ENCODE assay signal across 14 cellular contexts in genomic region chr11:66840317-66841091, GRCh38. TPM values are rescaled to one million over a fixed set of nuclear protein-coding genes. Genes with fewer than 3 reads are reported as not detected.
DNase-seq lines count a peak whose midpoint lies in the region; ATAC-seq, FAIRE-seq and TF ChIP-seq lines count a peak whose summit lies in the region.
"Had no signal": no experiment of that assay in that cellular context is flagged by ENCODE, and none has a peak within 500 bp of the region (broad histone marks: within the 10 kb centered on the region; RNA-seq: fewer than 3 reads in every experiment).

No MANE protein-coding gene starts in this region.

- H3K4me2 ChIP-seq in OCI-LY7 (ENCODE audit: low read length) (peak overlapping the region; percentile 93), K562 (ENCODE audit: insufficient read depth, low read length) (peak overlapping the region; percentile 3; the same call in 1 of the 2 replicates)

- H3K27ac ChIP-seq in OCI-LY7 (ENCODE audit: low read depth, low read length, poor library complexity, severe bottlenecking) = peak overlapping the region; percentile 7
- H3K27ac ChIP-seq in K562 (ENCODE audit: extremely low read depth, low read depth, low read length) = peak overlapping the region; percentile 10
- H3K27ac ChIP-seq in upper lobe of right lung = no peak overlapping the region
- H3K27ac ChIP-seq: foreskin keratinocyte had no signal

- ATAC-seq in K562 (0 out of 3 replicates have a peak, but pooled peaks have one; percentile 1), upper lobe of right lung (no peak)
- ATAC-seq: foreskin keratinocyte had no signal

- no peak; the same call in 1 of the 2 replicates for TF ChIP-seq POLR2A in K562 (conservative IDR thresholded peaks at IDR 0.05)

- H3K4me1 ChIP-seq in OCI-LY7 (ENCODE audit: insufficient read depth, low read length, poor library complexity, severe bottlenecking) (peaks cover 48% of the 10 kb centered on the region), K562 (replicated peaks in 1 of 2; ENCODE audit: control insufficient read depth in 2 of 2, insufficient read depth in 2 of 2, low read length in 2 of 2) (peaks cover 52 to 61% of the 10 kb centered on the region in 2 experiments), upper lobe of right lung (peaks cover 21% of the 10 kb centered on the region), Caco-2 (peaks cover 6% of the 10 kb centered on the region)

- CTCF ChIA-PET in OCI-LY7 (lab: Charles Lee; ENCODE audit: unreplicated experiment) (no interaction called here), K562 (lab: Yijun Ruan, JAX; ENCODE audit: low intra/inter-chr PET ratio) (no interaction called here), Caco-2 (lab: Charles Lee) (no interaction called here)

- no peaks in the 10 kb centered on the region for H3K9me2 ChIP-seq in OCI-LY7 (ENCODE audit: insufficient read depth, low read length)

- H3K27ac Mint-ChIP-seq in T-helper 2 cell treated with Interferon-gamma antibody and Interleukin-4, amounts not matched to agents 5 μg/mL and 100 μg/mL, for 36 hours = peak overlapping the region; percentile 59
- H3K27ac Mint-ChIP-seq in neural crest cell (ENCODE audit: unreplicated experiment) (no peak overlapping the region), Caco-2 (ENCODE audit: unreplicated experiment) (no peak overlapping the region)

- peaks cover 41% of the 10 kb centered on the region for H3K4me1 Mint-ChIP-seq in T-helper 2 cell treated with Interferon-gamma antibody and Interleukin-4, amounts not matched to agents 5 μg/mL and 100 μg/mL, for 36 hours (ENCODE audit: low read depth)
- H3K4me1 Mint-ChIP-seq in neural crest cell (peaks cover 15% of the 10 kb centered on the region), Caco-2 (ENCODE audit: low read depth, unreplicated experiment) (peaks cover 13% of the 10 kb centered on the region)

- H4K20me1 ChIP-seq in OCI-LY7 (ENCODE audit: insufficient read depth, low read length) (peaks cover 7% of the 10 kb centered on the region), K562 (replicated peaks; ENCODE audit: control insufficient read depth, insufficient read depth, low read length) (no peaks in the 10 kb centered on the region)

- TF ChIP-seq RAD21 in K562 (CRISPR knock-in tag; conservative IDR thresholded peaks at IDR 0.05 in 1 of 2, IDR thresholded peaks at IDR 0.05 in 1 of 2) = no peak; a peak in 1 of 4 replicates

- DNase-seq in T-helper 2 cell treated with Interferon-gamma antibody and Interleukin-4, amounts not matched to agents 5 μg/mL and 100 μg/mL, for 36 hours (ENCODE audit: low spot score) = no peak
- DNase-seq in T-helper 2 cell (no peak), OCI-LY7 (ENCODE audit: low spot score) (no peak), K562 (ENCODE audit: extremely low read depth in 1 of 4, low spot score in 3 of 4) (peak in 2 of 4 experiments; percentile 5 to 47), neural crest cell (ENCODE audit: low read depth, low spot score) (no peak), upper lobe of right lung (no peak), Caco-2 (no peak)
- DNase-seq in activated CD4-positive, CD25-positive, alpha-beta regulatory T cell (lab: John Stamatoyannopoulos, UW) = no peak
- DNase-seq: foreskin keratinocyte, islet precursor cell, MG63, NCI-H2171 treated with DMSO at 0.1 percent for 48 hours, spleen had no signal

- H3K27me3 ChIP-seq in K562 (ENCODE audit: control insufficient read depth in 2 of 2, insufficient read depth in 2 of 2, low read length in 2 of 2) (no peaks in the 10 kb centered on the region), upper lobe of right lung (no peaks in the 10 kb centered on the region), Caco-2 (replicated peaks; ENCODE audit: control insufficient read depth, insufficient read depth, low read length) (no peaks in the 10 kb centered on the region)
- H3K27me3 ChIP-seq: foreskin keratinocyte, MG63, spleen had no signal

- H3K27me3 Mint-ChIP-seq in T-helper 2 cell treated with Interferon-gamma antibody and Interleukin-4, amounts not matched to agents 5 μg/mL and 100 μg/mL, for 36 hours (ENCODE audit: low read depth) = no peaks in the 10 kb centered on the region
- H3K27me3 Mint-ChIP-seq in neural crest cell (ENCODE audit: low read depth) (no peaks in the 10 kb centered on the region), Caco-2 (ENCODE audit: insufficient read depth, unreplicated experiment) (no peaks in the 10 kb centered on the region)

- FAIRE-seq in K562 (lab: Jason Lieb, UNC) = no peak
- FAIRE-seq: A204.1 had no signal

- H3K9me3 Mint-ChIP-seq in T-helper 2 cell treated with Interferon-gamma antibody and Interleukin-4, amounts not matched to agents 5 μg/mL and 100 μg/mL, for 36 hours = no peaks in the 10 kb centered on the region
- H3K9me3 Mint-ChIP-seq in neural crest cell (no peaks in the 10 kb centered on the region), Caco-2 (ENCODE audit: unreplicated experiment) (no peaks in the 10 kb centered on the region)

- H3K79me2 ChIP-seq in OCI-LY7 (ENCODE audit: insufficient read depth, low read depth, low read length) (peaks cover 46% of the 10 kb centered on the region), K562 (ENCODE audit: control insufficient read depth, insufficient read depth, low read length) (peaks cover 47% of the 10 kb centered on the region)

- intact Hi-C loops in OCI-LY7 (cut with micrococcal nuclease; ENCODE audit: unreplicated experiment) = loop anchor here (5.0 kb wide), 1 partner anchor 358 kb away; the partner anchor contains the start of gene DPP3
- intact Hi-C loops in K562 (cut with micrococcal nuclease) = loop anchor here (5.0 kb wide), 1 partner anchor 137 kb away; the partner anchor contains the start of gene C11orf86
- intact Hi-C loops in upper lobe of right lung (cut with DNase I) = no loop called here
- intact Hi-C loops in Caco-2 (cut with micrococcal nuclease; ENCODE audit: unreplicated experiment) = no loop called here

- H3K36me3 Mint-ChIP-seq in T-helper 2 cell treated with Interferon-gamma antibody and Interleukin-4, amounts not matched to agents 5 μg/mL and 100 μg/mL, for 36 hours (ENCODE audit: low read depth) = peaks cover 33% of the 10 kb centered on the region
- H3K36me3 Mint-ChIP-seq in neural crest cell (ENCODE audit: low read depth) (no peaks in the 10 kb centered on the region), Caco-2 (ENCODE audit: insufficient read depth, unreplicated experiment) (peaks cover 53% of the 10 kb centered on the region)

- in situ Hi-C loops in K562 (cut with MboI) = no loop called here

- H3K36me3 ChIP-seq in OCI-LY7 (ENCODE audit: insufficient read depth, low read length) = peaks cover 56% of the 10 kb centered on the region; the same call in 1 of the 2 replicates
- H3K36me3 ChIP-seq in K562 (ENCODE audit: control insufficient read depth, insufficient read depth, low read length) = peaks cover 30% of the 10 kb centered on the region; the same call in 2 of the 3 replicates
- peaks cover 16% of the 10 kb centered on the region for H3K36me3 ChIP-seq in upper lobe of right lung
- H3K36me3 ChIP-seq in Caco-2 (ENCODE audit: control insufficient read depth, insufficient read depth, low read length) = peaks cover 9% of the 10 kb centered on the region; the same call in 1 of the 2 replicates

- TF ChIP-seq EP300 in K562 (IDR thresholded peaks at IDR 0.05; ENCODE audit: low read length) = peak; percentile 15; the same call in 1 of the 2 replicates

- H3K9ac ChIP-seq in K562 (ENCODE audit: insufficient read depth in 1 of 2, low read depth in 2 of 2, low read length in 2 of 2) = peak overlapping the region; percentile 46 to 78; a peak in 3 of 4 replicates

- BruUV-seq in OCI-LY7 (replicated peaks; lab: Mats Ljungman, UMichigan) (no TSS peak), K562 (replicated peaks; lab: Mats Ljungman, UMichigan) (no TSS peak), Caco-2 (replicated peaks; lab: Mats Ljungman, UMichigan) (no TSS peak)

- H3K9me3 ChIP-seq in OCI-LY7 (ENCODE audit: low read length) = no peaks in the 10 kb centered on the region
- H3K9me3 ChIP-seq in K562 (replicated peaks; ENCODE audit: control insufficient read depth, insufficient read depth, low read depth, low read length) = no peaks in the 10 kb centered on the region
- H3K9me3 ChIP-seq in upper lobe of right lung = no peaks in the 10 kb centered on the region
- H3K9me3 ChIP-seq in Caco-2 = no peaks in the 10 kb centered on the region
- H3K9me3 ChIP-seq: MG63, spleen had no signal

- 23% methylated on average over 4 of the region's 4 CpGs for WGBS in K562 (ENCODE audit: insufficient coverage, low coverage, missing lambda C conversion rate)

- H3K4me3 ChIP-seq in OCI-LY7 (ENCODE audit: low read depth, low read length, poor library complexity, severe bottlenecking) (no peak overlapping the region), K562 (no peak overlapping the region), upper lobe of right lung (no peak overlapping the region), Caco-2 (ENCODE audit: low read depth, low read length) (no peak overlapping the region)
- H3K4me3 ChIP-seq: MG63 had no signal

- H2AFZ ChIP-seq in OCI-LY7 (ENCODE audit: low read length) (no peak overlapping the region), K562 (ENCODE audit: low read depth, low read length) (no peak overlapping the region)

- POLR2A ChIA-PET in OCI-LY7 (lab: Charles Lee) = interaction anchor here (0.7 kb wide), 2 partner anchors 10 to 328 kb away, joined by 4 to 8 read pairs; no protein-coding TSS in a partner anchor
- POLR2A ChIA-PET in K562 (lab: Yijun Ruan, JAX) = interaction anchor here (0.6 to 2.1 kb wide), 6 partner anchors 10 to 308 kb away, joined by 3 to 6 read pairs (median 3); partner anchors contain the start of gene RBM4B
- POLR2A ChIA-PET in Caco-2 (lab: Charles Lee) = no interaction called here

- no peak for TF ChIP-seq CTCF in OCI-LY7 (conservative IDR thresholded peaks at IDR 0.05; ENCODE audit: low read length)
- no peak for TF ChIP-seq CTCF in K562 (IDR thresholded peaks at IDR 0.05 in 2 of 3, conservative IDR thresholded peaks at IDR 0.05 in 1 of 3; ENCODE audit: insufficient read depth in 2 of 3, low read depth in 1 of 3, low read length in 3 of 3)
- no peak for TF ChIP-seq CTCF in neural crest cell (conservative IDR thresholded peaks at IDR 0.05)
- TF ChIP-seq CTCF in upper lobe of right lung (IDR thresholded peaks at IDR 0.05) = no peak
- TF ChIP-seq CTCF in Caco-2 (IDR thresholded peaks at IDR 0.05; ENCODE audit: insufficient read depth in 1 of 2, low read depth in 1 of 2, low read length in 1 of 2, severe bottlenecking in 1 of 2, unreplicated experiment in 1 of 2) = no peak

- H3K4me3 Mint-ChIP-seq in T-helper 2 cell treated with Interferon-gamma antibody and Interleukin-4, amounts not matched to agents 5 μg/mL and 100 μg/mL, for 36 hours = peak overlapping the region; percentile 90
- peak overlapping the region; percentile 10 for H3K4me3 Mint-ChIP-seq in neural crest cell
- H3K4me3 Mint-ChIP-seq in Caco-2 (ENCODE audit: unreplicated experiment) = no peak overlapping the region

- H3K9me1 ChIP-seq in K562 (ENCODE audit: control insufficient read depth, insufficient read depth, low read length) = no peaks in the 10 kb centered on the region

RNA-seq across cellular contexts. Expression of gene RCE1, which starts 2.7 kb away (rescaled TPM):
- total RNA-seq in OCI-LY7 (2014; rRNA removed; shearing (Covaris generic)) = 45.3 and 62.9 TPM in 2 replicates
- 31.6 and 34.9 TPM in 2 replicates for total RNA-seq in OCI-LY7 (2022)
- total RNA-seq in K562 (2011; cell fraction: chromatin; rRNA removed; ENCODE audit: low replicate concordance) = 20.0 and 55.8 TPM in 2 replicates
- 76.0 and 85.1 TPM in 2 replicates for total RNA-seq in K562 (2011; cell fraction: nucleolus; rRNA removed)
- total RNA-seq in K562 (2011; cell fraction: nucleoplasm; rRNA removed) = 47.9 and 52.4 TPM in 2 replicates
- total RNA-seq in K562 (2014; rRNA removed) = 41.3 and 41.5 TPM in 2 replicates
- 8.8 and 10.6 TPM in 2 replicates for total RNA-seq in K562 (2014; rRNA removed; fragmentation: Illumina TruSeq; extraction: Trizol)
- 17.8 and 18.7 TPM in 2 replicates for total RNA-seq in K562 (2015; rRNA removed; fragmentation: Illumina TruSeq; extraction: Trizol)
- 26.3 and 27.7 TPM in 2 replicates for total RNA-seq in K562 (2021)
- 13.9 and 25.0 TPM in 2 replicates for polyA plus RNA-seq in K562 (2011; rRNA removed)
- 36.6 and 88.7 TPM in 2 replicates for polyA plus RNA-seq in K562 (2011; cell fraction: cytosol; rRNA removed)
- polyA plus RNA-seq in K562 (2011; cell fraction: nucleus; rRNA removed) = 50.0 and 76.3 TPM in 2 replicates
- 24.5 and 28.6 TPM in 2 replicates for polyA plus RNA-seq in K562 (2012)
- 15.1 and 20.9 TPM in 2 replicates for polyA plus RNA-seq in K562 (2014; fragmentation: Illumina TruSeq; extraction: Trizol)
- 1 to 10 TPM in 1 of 2 experiments, under 1 TPM in 1; 0.75 to 3.0 TPM for polyA plus RNA-seq in K562 (2014; fragmentation: Nextera tagmentation; extraction: Ambion mirVana)
- 31.1 and 31.9 TPM in 2 replicates for polyA plus RNA-seq in K562 (2014; rRNA removed)
- 6.2 and 7.5 TPM in 2 replicates for polyA minus RNA-seq in K562 (2011; rRNA and poly(A)+ RNA removed)
- 16.9 and 20.8 TPM in 2 replicates for polyA minus RNA-seq in K562 (2011; cell fraction: cytosol; rRNA and poly(A)+ RNA removed)
- polyA minus RNA-seq in K562 (2011; cell fraction: nucleus; rRNA and poly(A)+ RNA removed) = 22.8 and 26.4 TPM in 2 replicates
- 34.3 and 35.8 TPM in 2 replicates for total RNA-seq in neural crest cell
- total RNA-seq in upper lobe of right lung = 18.4 TPM
- 57.6 and 60.7 TPM in 2 replicates for total RNA-seq in Caco-2 (2022)

RNA-seq across cellular contexts. Expression of gene LRFN4, which starts 16.4 kb away (rescaled TPM):
- 27.2 and 33.9 TPM in 2 replicates for total RNA-seq in OCI-LY7 (2014; rRNA removed; shearing (Covaris generic))
- total RNA-seq in OCI-LY7 (2022) (34.9 and 38.6 TPM in 2 replicates), K562 (2014; rRNA removed) (41.3 and 53.0 TPM in 2 replicates), K562 (2014; rRNA removed; fragmentation: Illumina TruSeq; extraction: Trizol) (1.1 and 1.5 TPM in 2 replicates), K562 (2015; rRNA removed; fragmentation: Illumina TruSeq; extraction: Trizol) (19.4 and 23.0 TPM in 2 replicates), K562 (2021) (59.5 and 60.1 TPM in 2 replicates), neural crest cell (36.2 and 37.2 TPM in 2 replicates), upper lobe of right lung (14.0 TPM), Caco-2 (2022) (14.1 and 17.3 TPM in 2 replicates)
- total RNA-seq in K562 (2011; cell fraction: chromatin; rRNA removed; ENCODE audit: low replicate concordance) = 6.4 and 27.6 TPM in 2 replicates
- total RNA-seq in K562 (2011; cell fraction: nucleolus; rRNA removed) = 47.9 and 52.9 TPM in 2 replicates
- total RNA-seq in K562 (2011; cell fraction: nucleoplasm; rRNA removed) = 13.7 and 16.8 TPM in 2 replicates
- polyA plus RNA-seq in K562 (2011; rRNA removed) (6.7 and 11.3 TPM in 2 replicates), K562 (2014; fragmentation: Illumina TruSeq; extraction: Trizol) (1.1 and 9.0 TPM in 2 replicates), K562 (2014; fragmentation: Nextera tagmentation; extraction: Ambion mirVana) (under 1 TPM; 0.10 to 0.14 TPM), K562 (2014; rRNA removed) (31.5 and 32.3 TPM in 2 replicates)
- 17.4 and 75.5 TPM in 2 replicates for polyA plus RNA-seq in K562 (2011; cell fraction: cytosol; rRNA removed)
- 36.1 and 82.9 TPM in 2 replicates for polyA plus RNA-seq in K562 (2011; cell fraction: nucleus; rRNA removed)
- polyA plus RNA-seq in K562 (2012) = 18.4 and 21.2 TPM in 2 replicates
- polyA minus RNA-seq in K562 (2011; rRNA and poly(A)+ RNA removed) = 1.4 and 3.4 TPM in 2 replicates
- 23.3 and 29.6 TPM in 2 replicates for polyA minus RNA-seq in K562 (2011; cell fraction: cytosol; rRNA and poly(A)+ RNA removed)
- 12.9 and 13.5 TPM in 2 replicates for polyA minus RNA-seq in K562 (2011; cell fraction: nucleus; rRNA and poly(A)+ RNA removed)

Comparison
In these comparisons a context has a peak if more than half of its experiments do, and no peak if none do; other contexts are left out.
1. intact Hi-C loops: an anchor here in OCI-LY7 (5.0 kb wide) and K562 (5.0 kb wide); none called in upper lobe of right lung and Caco-2.